In genomic region chr1:16922885-16923431, GRCh38 we compare ENCODE assay signal across 1 cellular context.
TF ChIP-seq lines count a peak whose summit lies in the region.

No MANE protein-coding gene starts in this region.

TF ChIP-seq in K562, 482 proteins besides CTCF, POLR2A, EP300 and RAD21 (continued from another document):
- TF ChIP-seq BCOR (IDR thresholded peaks at IDR 0.05) (peak; percentile 99), BRCA1 (IDR thresholded peaks at IDR 0.05) (no peak), BRCA1 (CRISPR knock-in tag; IDR thresholded peaks at IDR 0.05) (no peak), FIP1L1 (IDR thresholded peaks at IDR 0.05; ENCODE audit: low read depth, low read length, poor library complexity, severe bottlenecking) (no peak), KDM4B (IDR thresholded peaks at IDR 0.05; ENCODE audit: borderline replicate concordance in 2 of 2, low read depth in 1 of 2) (no peak), MGA (IDR thresholded peaks at IDR 0.05) (no peak), GATAD2B (IDR thresholded peaks at IDR 0.05; ENCODE audit: borderline replicate concordance) (no peak), NCOA6 (IDR thresholded peaks at IDR 0.05) (no peak), MNT (conservative IDR thresholded peaks at IDR 0.05) (no peak; a peak in 1 of 4 replicates), HMBOX1 (IDR thresholded peaks at IDR 0.05) (no peak), MIER1 (IDR thresholded peaks at IDR 0.05; ENCODE audit: low read depth) (no peak), NFXL1 (CRISPR knock-in tag; IDR thresholded peaks at IDR 0.05) (no peak), NR2C1 (IDR thresholded peaks at IDR 0.05) (no peak), NR2C1 (tag; IDR thresholded peaks at IDR 0.05) (no peak), MAFF (IDR thresholded peaks at IDR 0.05; ENCODE audit: low read length) (no peak), THRB (CRISPR knock-in tag; conservative IDR thresholded peaks at IDR 0.05) (no peak), HNRNPK (IDR thresholded peaks at IDR 0.05; ENCODE audit: low read depth, low read length, poor library complexity, severe bottlenecking) (no peak), ESRRA (IDR thresholded peaks at IDR 0.05; ENCODE audit: borderline replicate concordance, low read depth) (0 out of 2 replicates have a peak, but pooled peaks have one; percentile 9)
